ENCODE assay signal across 8 cellular contexts in genomic region chr10:70232155-70232858, GRCh38. TPM values are rescaled to one million over a fixed set of nuclear protein-coding genes. Genes with fewer than 3 reads are reported as not detected.
DNase-seq lines count a peak whose midpoint lies in the region; ATAC-seq and TF ChIP-seq lines count a peak whose summit lies in the region.

No MANE protein-coding gene starts in this region.

- H3K9me3 Mint-ChIP-seq in activated T-cell treated with anti-CD3 and anti-CD28 coated beads, Interleukin-2, amount 50 U/mL, for 72 hours = no peaks in the 10 kb centered on the region
- peaks cover 3% of the 10 kb centered on the region for H3K9me3 Mint-ChIP-seq in neural crest cell

- H3K4me3 ChIP-seq in fibroblast of pulmonary artery (replicated peaks; ENCODE audit: low read depth, low read length) = peak overlapping the region; percentile 89
- peak overlapping the region; percentile 79 for H3K4me3 ChIP-seq in upper lobe of right lung

- peak; percentile 22 for DNase-seq in NCI-H2196 (lab: John Stamatoyannopoulos, UW; ENCODE audit: unreplicated experiment)
- no peak for DNase-seq in NCI-H2196 treated with DMSO at 0.1 percent for 48 hours (lab: John Stamatoyannopoulos, UW; ENCODE audit: unreplicated experiment)
- DNase-seq in NCI-H774 (lab: John Stamatoyannopoulos, UW) = peak; percentile 18
- DNase-seq in activated T-cell treated with anti-CD3 and anti-CD28 coated beads, Interleukin-2, amount 50 U/mL, for 72 hours = peak; percentile 40 to 53
- DNase-seq in fibroblast of pulmonary artery (ENCODE audit: low read depth) = peak; percentile 57
- DNase-seq in neural crest cell (ENCODE audit: low read depth, low spot score) = no peak
- peak; percentile 79 for DNase-seq in upper lobe of right lung

- H3K27me3 ChIP-seq in upper lobe of right lung = no peaks in the 10 kb centered on the region

- H3K9me3 ChIP-seq in upper lobe of right lung = no peaks in the 10 kb centered on the region

- H3K36me3 Mint-ChIP-seq in activated T-cell treated with anti-CD3 and anti-CD28 coated beads, Interleukin-2, amount 50 U/mL, for 72 hours (ENCODE audit: insufficient read depth in 2 of 2) = peaks cover 2 to 5% of the 10 kb centered on the region in 2 donors
- peaks cover 3% of the 10 kb centered on the region for H3K36me3 Mint-ChIP-seq in neural crest cell (ENCODE audit: low read depth)

- TF ChIP-seq CTCF in fibroblast of pulmonary artery (IDR thresholded peaks at IDR 0.05; ENCODE audit: low read length, missing control alignments) (no peak), neural crest cell (conservative IDR thresholded peaks at IDR 0.05) (no peak), upper lobe of right lung (IDR thresholded peaks at IDR 0.05) (no peak)

- H3K4me1 ChIP-seq in upper lobe of right lung = peaks cover 27% of the 10 kb centered on the region

- no peaks in the 10 kb centered on the region for H3K27me3 Mint-ChIP-seq in activated T-cell treated with anti-CD3 and anti-CD28 coated beads, Interleukin-2, amount 50 U/mL, for 72 hours (ENCODE audit: low read depth)
- H3K27me3 Mint-ChIP-seq in neural crest cell (ENCODE audit: low read depth) = no peaks in the 10 kb centered on the region

- peaks cover 52% of the 10 kb centered on the region for H3K4me1 Mint-ChIP-seq in activated T-cell treated with anti-CD3 and anti-CD28 coated beads, Interleukin-2, amount 50 U/mL, for 72 hours (ENCODE audit: low read depth)
- peaks cover 28% of the 10 kb centered on the region for H3K4me1 Mint-ChIP-seq in neural crest cell

- peak; percentile 20 to 29 for ATAC-seq in activated T-cell treated with anti-CD3 and anti-CD28 coated beads, Interleukin-2, amount 50 U/mL, for 72 hours (replicated peaks in 1 of 2)
- ATAC-seq in upper lobe of right lung (peak; percentile 42), HG03354 (IDR thresholded peaks at IDR 0.05; ENCODE audit: poor library complexity, severe bottlenecking, unreplicated experiment) (no peak)

- H3K36me3 ChIP-seq in upper lobe of right lung = no peaks in the 10 kb centered on the region

- H3K27ac ChIP-seq in upper lobe of right lung = peak overlapping the region; percentile 82

- H3K27ac Mint-ChIP-seq in activated T-cell treated with anti-CD3 and anti-CD28 coated beads, Interleukin-2, amount 50 U/mL, for 72 hours = peak overlapping the region; percentile 52
- H3K27ac Mint-ChIP-seq in neural crest cell (ENCODE audit: unreplicated experiment) = peak overlapping the region; percentile 96

- intact Hi-C loops in upper lobe of right lung (cut with DNase I) = no loop called here

- H3K4me3 Mint-ChIP-seq in activated T-cell treated with anti-CD3 and anti-CD28 coated beads, Interleukin-2, amount 50 U/mL, for 72 hours = peak overlapping the region; percentile 86 to 95
- peak overlapping the region; percentile 99 for H3K4me3 Mint-ChIP-seq in neural crest cell

RNA-seq across cellular contexts. Expression of gene PPA1, which starts 0.9 kb away (rescaled TPM):
- total RNA-seq in activated T-cell treated with anti-CD3 and anti-CD28 coated beads, Interleukin-2, amount 50 U/mL, for 72 hours = 100 to 1,000 TPM; 274 to 290 TPM
- total RNA-seq in neural crest cell = 174 and 179 TPM in 2 replicates
- 175 TPM for total RNA-seq in upper lobe of right lung

RNA-seq across cellular contexts. Expression of gene NPFFR1, which starts 51.5 kb away (rescaled TPM):
- total RNA-seq in activated T-cell treated with anti-CD3 and anti-CD28 coated beads, Interleukin-2, amount 50 U/mL, for 72 hours = under 1 TPM in 1 of 2 donors, not detected in 1; 0.02 TPM
- total RNA-seq in neural crest cell = not detected in 2 replicates
- total RNA-seq in upper lobe of right lung = 1.1 TPM

Comparison
In these comparisons a context has a peak if more than half of its experiments do, and no peak if none do; other contexts are left out.
1. DNase-seq: peak in NCI-H2196 (single experiment), NCI-H774 (single experiment), activated T-cell treated with anti-CD3 and anti-CD28 coated beads, Interleukin-2, amount 50 U/mL, for 72 hours (2 of 2), fibroblast of pulmonary artery (single experiment) and upper lobe of right lung (single experiment); none in NCI-H2196 treated with DMSO at 0.1 percent for 48 hours (single experiment) and neural crest cell (single experiment).